1 cellular context compared by ENCODE assay signal in the genomic region with DNA sequence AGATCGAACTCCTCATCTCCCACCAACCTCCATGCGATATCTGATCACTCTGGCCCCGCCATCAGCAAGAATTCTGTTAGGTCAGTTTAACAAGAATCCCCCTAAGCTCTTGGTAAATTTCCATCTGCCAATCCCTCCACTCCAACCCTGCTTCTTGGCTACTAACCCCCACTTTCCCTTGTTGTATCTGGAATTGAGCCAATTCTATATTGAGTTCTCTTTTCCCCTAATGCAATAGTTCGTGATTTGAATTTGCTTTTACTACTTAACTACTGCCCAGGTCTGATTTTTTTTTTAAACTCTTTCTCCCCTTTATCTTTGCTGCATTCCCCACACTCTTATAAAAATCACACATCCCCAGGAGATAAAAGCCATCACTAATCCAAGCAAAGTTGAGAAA.
TF ChIP-seq lines count a peak whose summit lies in the region.

No MANE protein-coding gene starts in this region.

TF ChIP-seq in GM23338, 12 proteins besides CTCF, POLR2A, EP300 and RAD21 (continued from another document):
- TF ChIP-seq, protein P1, sequence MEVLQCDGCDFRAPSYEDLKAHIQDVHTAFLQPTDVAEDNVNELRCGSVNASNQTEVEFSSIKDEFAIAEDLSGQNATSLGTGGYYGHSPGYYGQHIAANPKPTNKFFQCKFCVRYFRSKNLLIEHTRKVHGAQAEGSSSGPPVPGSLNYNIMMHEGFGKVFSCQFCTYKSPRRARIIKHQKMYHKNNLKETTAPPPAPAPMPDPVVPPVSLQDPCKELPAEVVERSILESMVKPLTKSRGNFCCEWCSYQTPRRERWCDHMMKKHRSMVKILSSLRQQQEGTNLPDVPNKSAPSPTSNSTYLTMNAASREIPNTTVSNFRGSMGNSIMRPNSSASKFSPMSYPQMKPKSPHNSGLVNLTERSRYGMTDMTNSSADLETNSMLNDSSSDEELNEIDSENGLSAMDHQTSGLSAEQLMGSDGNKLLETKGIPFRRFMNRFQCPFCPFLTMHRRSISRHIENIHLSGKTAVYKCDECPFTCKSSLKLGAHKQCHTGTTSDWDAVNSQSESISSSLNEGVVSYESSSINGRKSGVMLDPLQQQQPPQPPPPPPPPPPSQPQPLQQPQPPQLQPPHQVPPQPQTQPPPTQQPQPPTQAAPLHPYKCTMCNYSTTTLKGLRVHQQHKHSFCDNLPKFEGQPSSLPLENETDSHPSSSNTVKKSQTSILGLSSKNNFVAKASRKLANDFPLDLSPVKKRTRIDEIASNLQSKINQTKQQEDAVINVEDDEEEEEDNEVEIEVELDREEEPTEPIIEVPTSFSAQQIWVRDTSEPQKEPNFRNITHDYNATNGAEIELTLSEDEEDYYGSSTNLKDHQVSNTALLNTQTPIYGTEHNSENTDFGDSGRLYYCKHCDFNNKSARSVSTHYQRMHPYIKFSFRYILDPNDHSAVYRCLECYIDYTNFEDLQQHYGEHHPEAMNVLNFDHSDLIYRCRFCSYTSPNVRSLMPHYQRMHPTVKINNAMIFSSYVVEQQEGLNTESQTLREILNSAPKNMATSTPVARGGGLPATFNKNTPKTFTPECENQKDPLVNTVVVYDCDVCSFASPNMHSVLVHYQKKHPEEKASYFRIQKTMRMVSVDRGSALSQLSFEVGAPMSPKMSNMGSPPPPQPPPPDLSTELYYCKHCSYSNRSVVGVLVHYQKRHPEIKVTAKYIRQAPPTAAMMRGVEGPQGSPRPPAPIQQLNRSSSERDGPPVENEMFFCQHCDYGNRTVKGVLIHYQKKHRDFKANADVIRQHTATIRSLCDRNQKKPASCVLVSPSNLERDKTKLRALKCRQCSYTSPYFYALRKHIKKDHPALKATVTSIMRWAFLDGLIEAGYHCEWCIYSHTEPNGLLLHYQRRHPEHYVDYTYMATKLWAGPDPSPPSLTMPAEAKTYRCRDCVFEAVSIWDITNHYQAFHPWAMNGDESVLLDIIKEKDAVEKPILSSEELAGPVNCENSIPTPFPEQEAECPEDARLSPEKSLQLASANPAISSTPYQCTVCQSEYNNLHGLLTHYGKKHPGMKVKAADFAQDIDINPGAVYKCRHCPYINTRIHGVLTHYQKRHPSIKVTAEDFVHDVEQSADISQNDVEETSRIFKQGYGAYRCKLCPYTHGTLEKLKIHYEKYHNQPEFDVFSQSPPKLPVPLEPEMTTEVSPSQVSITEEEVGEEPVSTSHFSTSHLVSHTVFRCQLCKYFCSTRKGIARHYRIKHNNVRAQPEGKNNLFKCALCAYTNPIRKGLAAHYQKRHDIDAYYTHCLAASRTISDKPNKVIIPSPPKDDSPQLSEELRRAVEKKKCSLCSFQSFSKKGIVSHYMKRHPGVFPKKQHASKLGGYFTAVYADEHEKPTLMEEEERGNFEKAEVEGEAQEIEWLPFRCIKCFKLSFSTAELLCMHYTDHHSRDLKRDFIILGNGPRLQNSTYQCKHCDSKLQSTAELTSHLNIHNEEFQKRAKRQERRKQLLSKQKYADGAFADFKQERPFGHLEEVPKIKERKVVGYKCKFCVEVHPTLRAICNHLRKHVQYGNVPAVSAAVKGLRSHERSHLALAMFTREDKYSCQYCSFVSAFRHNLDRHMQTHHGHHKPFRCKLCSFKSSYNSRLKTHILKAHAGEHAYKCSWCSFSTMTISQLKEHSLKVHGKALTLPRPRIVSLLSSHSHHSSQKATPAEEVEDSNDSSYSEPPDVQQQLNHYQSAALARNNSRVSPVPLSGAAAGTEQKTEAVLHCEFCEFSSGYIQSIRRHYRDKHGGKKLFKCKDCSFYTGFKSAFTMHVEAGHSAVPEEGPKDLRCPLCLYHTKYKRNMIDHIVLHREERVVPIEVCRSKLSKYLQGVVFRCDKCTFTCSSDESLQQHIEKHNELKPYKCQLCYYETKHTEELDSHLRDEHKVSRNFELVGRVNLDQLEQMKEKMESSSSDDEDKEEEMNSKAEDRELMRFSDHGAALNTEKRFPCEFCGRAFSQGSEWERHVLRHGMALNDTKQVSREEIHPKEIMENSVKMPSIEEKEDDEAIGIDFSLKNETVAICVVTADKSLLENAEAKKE (CRISPR knock-in tag; IDR thresholded peaks at IDR 0.05): no peak
- no peak for TF ChIP-seq ZNF114 (CRISPR knock-in tag; IDR thresholded peaks at IDR 0.05)
- no peak for TF ChIP-seq STAT1 (IDR thresholded peaks at IDR 0.05; ENCODE audit: unreplicated experiment)
- TF ChIP-seq JUNB (IDR thresholded peaks at IDR 0.05; ENCODE audit: unreplicated experiment): no peak
- TF ChIP-seq REST (IDR thresholded peaks at IDR 0.05; ENCODE audit: unreplicated experiment): no peak
- no peak for TF ChIP-seq EZH2 (IDR thresholded peaks at IDR 0.05; ENCODE audit: low read depth, unreplicated experiment)
- TF ChIP-seq POLR2AphosphoS5 (IDR thresholded peaks at IDR 0.05; ENCODE audit: low read depth): no peak
